Comparison of ENCODE assay signal across 8 cellular contexts in genomic region chrX:153635788-153636668, GRCh38.
A peak's percentile ranks its signal among the peaks of the same experiment; 100 is the strongest.
DNase-seq lines count a peak whose midpoint lies in the region; FAIRE-seq and TF ChIP-seq lines count a peak whose summit lies in the region.
"Had no signal": no experiment of that assay in that cellular context is flagged by ENCODE, and none has a peak within 500 bp of the region (broad histone marks: within the 10 kb centered on the region; RNA-seq: fewer than 3 reads in every experiment).

No MANE protein-coding gene starts in this region.

- no peak for TF ChIP-seq POLR2A in H54 (IDR thresholded peaks at IDR 0.05; ENCODE audit: low read depth, low read length)

- DNase-seq in DMS53 (lab: John Stamatoyannopoulos, UW) (peak; percentile 71), H54 (ENCODE audit: insufficient read length, low spot score) (peak; percentile 77), SW480 (ENCODE audit: low spot score) (peak; percentile 35), iPS-NIHi7 (ENCODE audit: extremely low spot score) (peak; percentile 73), NCI-H2029 (lab: John Stamatoyannopoulos, UW) (no peak), retina (no peak), GM19238 (ENCODE audit: insufficient read length, low spot score) (no peak)

- FAIRE-seq in H54 (lab: Jason Lieb, UNC), result no peak
- FAIRE-seq: islet of Langerhans had no signal

Comparison
In these comparisons a context has a peak if more than half of its experiments do, and no peak if none do; other contexts are left out.
1. DNase-seq: peak in DMS53 (single experiment), H54 (single experiment), SW480 (single experiment) and iPS-NIHi7 (single experiment); none in NCI-H2029 (single experiment), retina (single experiment) and GM19238 (single experiment).